In genomic region chr12:11738450-11738849, GRCh38 we compare ENCODE assay signal across 25 cellular contexts.
"Had no signal": no experiment of that assay in that cellular context is flagged by ENCODE, and none has a peak within 500 bp of the region (broad histone marks: within the 10 kb centered on the region; RNA-seq: fewer than 3 reads in every experiment).

No MANE protein-coding gene starts in this region.

- H3K27ac Mint-ChIP-seq: activated CD8-positive, alpha-beta T cell treated with anti-CD3 and anti-CD28 coated beads for 36 hours; activated naive CD8-positive, alpha-beta T cell; T-helper 17 cell; type B pancreatic cell had no signal

- H3K27me3 ChIP-seq: ovary, testis, uterus had no signal

- ATAC-seq: activated CD8-positive, alpha-beta T cell treated with anti-CD3 and anti-CD28 coated beads for 36 hours; left colon; naive thymus-derived CD4-positive, alpha-beta T cell; psoas muscle; T-helper 17 cell had no signal

- DNase-seq: activated CD4-positive, alpha-beta T cell treated with anti-CD3 and anti-CD28 coated beads, Interleukin-2, amount 50 U/mL, for 1 hour; activated CD4-positive, CD25-positive, alpha-beta regulatory T cell treated with anti-CD3 and anti-CD28 coated beads, Interleukin-2, amount 50 U/mL, for 72 hours; activated CD8-positive, alpha-beta T cell treated with anti-CD3 and anti-CD28 coated beads for 36 hours; activated naive CD4-positive, alpha-beta T cell treated with Interleukin-2 at 50 U/mL for 16 hours; activated T-cell treated with anti-CD3 and anti-CD28 coated beads, Interleukin-2, amount 50 U/mL, for 48 hours; anterior cingulate cortex; effector CD8-positive, alpha-beta T cell; head of caudate nucleus; hippocampal formation; kidney; left colon; midbrain; naive thymus-derived CD4-positive, alpha-beta T cell; ovary; psoas muscle; stimulated activated CD4-positive, alpha-beta T cell treated with anti-CD3 and anti-CD28 coated beads, Interleukin-1b, Interleukin-23, amount 100 ng/mL, for 48 hours; stimulated activated naive CD4-positive, alpha-beta T cell treated with Interleukin-2 at 50 U/mL for 16 hours; T-helper 17 cell; T1000; testis; uterus; WERI-Rb-1 had no signal

- H3K9me3 ChIP-seq: ovary, psoas muscle, testis, uterus had no signal

- H3K9me3 Mint-ChIP-seq: activated CD8-positive, alpha-beta T cell treated with anti-CD3 and anti-CD28 coated beads for 36 hours had no signal

- H3K4me3 Mint-ChIP-seq: activated CD8-positive, alpha-beta T cell treated with anti-CD3 and anti-CD28 coated beads for 36 hours; activated naive CD8-positive, alpha-beta T cell; T-helper 17 cell; type B pancreatic cell had no signal

- H3K27me3 Mint-ChIP-seq: activated CD8-positive, alpha-beta T cell treated with anti-CD3 and anti-CD28 coated beads for 36 hours; activated naive CD8-positive, alpha-beta T cell; naive thymus-derived CD4-positive, alpha-beta T cell; T-helper 17 cell; type B pancreatic cell had no signal

- H3K27ac ChIP-seq: ovary, psoas muscle, testis, uterus, WERI-Rb-1 had no signal

- H3K36me3 ChIP-seq: ovary, uterus, WERI-Rb-1 had no signal

- H3K4me1 ChIP-seq: testis, uterus had no signal

- H3K4me3 ChIP-seq: ovary, psoas muscle, smooth muscle cell, testis, uterus had no signal
